2 cellular contexts compared by ENCODE assay signal in the genomic region with DNA sequence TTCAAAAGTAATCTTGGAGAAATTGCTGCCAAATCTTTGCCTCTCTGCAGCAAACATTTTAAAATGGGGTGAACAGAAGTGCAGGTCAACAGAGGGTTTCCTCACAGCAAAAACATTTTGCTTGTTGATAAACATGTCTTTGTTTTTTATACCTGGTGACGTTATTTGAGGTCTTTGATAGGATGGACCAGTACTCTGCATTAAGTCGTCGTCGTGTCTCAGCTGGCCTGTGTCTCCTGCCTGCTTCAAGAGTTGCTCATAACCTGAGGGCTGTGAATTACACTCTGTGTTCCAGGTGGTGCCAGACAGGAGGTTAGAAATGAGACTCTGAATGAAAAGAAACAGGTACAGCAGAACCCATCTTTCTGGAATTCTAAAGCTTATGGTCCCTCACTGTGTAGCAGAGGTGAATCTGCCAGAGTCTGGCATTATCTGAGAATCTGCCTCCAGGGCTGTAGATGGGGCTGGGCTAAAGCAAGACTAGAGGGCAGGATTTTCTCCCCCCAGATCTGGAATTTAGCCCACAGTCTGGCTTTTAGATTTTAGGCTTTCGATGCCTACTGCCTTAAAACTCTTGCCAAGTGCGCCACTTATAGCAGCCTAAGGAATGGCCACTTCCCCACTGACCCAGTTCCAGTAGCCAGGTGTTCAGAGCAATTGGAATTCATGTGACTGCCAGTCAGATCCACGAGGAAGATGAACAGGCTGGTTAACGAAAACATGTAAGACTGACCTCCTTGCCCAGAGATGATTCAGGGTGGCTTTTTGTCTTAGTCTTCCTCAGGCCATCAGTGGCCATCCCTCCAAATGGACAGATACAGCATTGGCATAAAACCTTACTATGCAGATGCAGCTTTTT.
A peak's percentile ranks its signal among the peaks of the same experiment; 100 is the strongest.
TF ChIP-seq lines count a peak whose summit lies in the region.

No MANE protein-coding gene starts in this region.

TF ChIP-seq in liver, 16 proteins besides CTCF, POLR2A, EP300 and RAD21:
- TF ChIP-seq TAF1 (conservative IDR thresholded peaks at IDR 0.05): no peak
- TF ChIP-seq RXRA (IDR thresholded peaks at IDR 0.05): peak in 1 of 2 donors; percentile 25
TF ChIP-seq in liver: peak in this region for 1.

TF ChIP-seq in HepG2, 621 proteins besides CTCF, POLR2A, EP300 and RAD21:
- TF ChIP-seq DNMT1 (CRISPR knock-in tag; IDR thresholded peaks at IDR 0.05): no peak
- TF ChIP-seq ZNF337 (CRISPR knock-in tag; IDR thresholded peaks at IDR 0.05; ENCODE audit: borderline replicate concordance, low read depth): no peak
- no peak for TF ChIP-seq TSC22D2 (CRISPR knock-in tag; IDR thresholded peaks at IDR 0.05; ENCODE audit: borderline replicate concordance)
